Comparison of ENCODE assay signal across 9 cellular contexts in the genomic region with DNA sequence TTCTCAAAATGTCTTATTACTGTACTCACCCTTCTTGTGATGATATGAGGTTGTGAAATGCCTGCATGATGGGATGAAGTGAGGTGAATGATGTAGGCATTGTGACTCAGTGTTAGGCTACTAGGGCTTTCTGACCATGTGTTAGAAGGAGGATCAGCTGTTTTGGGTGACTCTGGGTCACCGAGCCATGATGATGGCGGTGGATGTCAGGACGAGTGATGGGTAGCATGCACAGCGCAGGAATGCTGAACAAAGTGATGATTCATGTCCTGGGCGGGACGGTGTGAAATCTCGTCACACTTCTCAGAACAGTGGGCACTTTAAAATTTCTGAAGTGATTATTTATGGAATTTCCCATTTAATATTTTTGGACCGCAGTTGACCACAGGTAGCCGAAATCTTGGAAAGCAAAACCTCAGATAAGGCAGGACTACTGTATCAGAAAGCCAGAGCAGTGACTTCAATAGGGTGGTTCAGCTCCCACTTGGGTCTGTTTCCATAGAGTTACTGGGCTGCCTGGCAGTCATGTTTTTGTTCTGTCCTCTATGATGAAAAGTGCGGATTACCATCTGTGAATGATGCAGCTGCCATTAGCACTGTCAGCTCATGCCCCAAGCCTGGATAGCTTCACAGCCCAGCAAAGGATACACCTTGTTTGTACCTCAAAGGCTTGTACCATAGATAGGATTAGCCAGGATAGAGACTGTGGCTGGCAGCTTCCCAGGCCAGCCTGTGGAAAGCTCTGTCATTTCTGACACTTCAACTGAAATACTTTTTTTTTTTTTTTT. TPM values are rescaled to one million over a fixed set of nuclear protein-coding genes. Genes with fewer than 3 reads are reported as not detected.
A peak's percentile ranks its signal among the peaks of the same experiment; 100 is the strongest.
DNase-seq lines count a peak whose midpoint lies in the region; ATAC-seq and TF ChIP-seq lines count a peak whose summit lies in the region.
"Had no signal": no experiment of that assay in that cellular context is flagged by ENCODE, and none has a peak within 500 bp of the region (broad histone marks: within the 10 kb centered on the region; RNA-seq: fewer than 3 reads in every experiment).

No MANE protein-coding gene starts in this region.

- POLR2A ChIA-PET in activated CD4-positive, alpha-beta T cell treated with anti-CD3 and anti-CD28 coated beads for 36 hours (lab: Charles Lee) = interaction anchor here (0.6 kb wide), 2 partner anchors 211 to 274 kb away, joined by 3 to 5 read pairs; no protein-coding TSS in a partner anchor

- peaks cover 25% of the 10 kb centered on the region for H3K4me1 Mint-ChIP-seq in HFFc6 (ENCODE audit: low read depth)
- peaks cover 56% of the 10 kb centered on the region for H3K4me1 Mint-ChIP-seq in activated CD4-positive, alpha-beta T cell treated with anti-CD3 and anti-CD28 coated beads for 36 hours

- H3K4me3 Mint-ChIP-seq in HFFc6 = peak overlapping the region; percentile 29; the same call in 1 of the 2 replicates
- H3K4me3 Mint-ChIP-seq in activated CD4-positive, alpha-beta T cell treated with anti-CD3 and anti-CD28 coated beads for 36 hours = no peak overlapping the region

- peaks cover 5% of the 10 kb centered on the region for H3K27me3 Mint-ChIP-seq in HFFc6 (ENCODE audit: insufficient read depth)
- H3K27me3 Mint-ChIP-seq in activated CD4-positive, alpha-beta T cell treated with anti-CD3 and anti-CD28 coated beads for 36 hours = no peaks in the 10 kb centered on the region

- DNase-seq in HFFc6 = peak; percentile 94
- DNase-seq in activated CD4-positive, alpha-beta T cell treated with anti-CD3 and anti-CD28 coated beads for 36 hours = peak; percentile 76
- DNase-seq in fibroblast of peridontal ligament (ENCODE audit: extremely low read depth) = peak; percentile 92
- peak in 2 of 3 experiments; percentile 52 to 54 for DNase-seq in stimulated activated CD4-positive, alpha-beta T cell treated with anti-CD3 and anti-CD28 coated beads, TNF-alpha, amount 100 ng/mL, for 24 hours (ENCODE audit: low read depth in 3 of 3)
- DNase-seq in Kasumi-1 (lab: John Stamatoyannopoulos, UW) = no peak
- no peak for DNase-seq in activated gamma-delta T cell (lab: John Stamatoyannopoulos, UW)
- DNase-seq: NCI-H2029 had no signal

- peak; percentile 83 for ATAC-seq in activated CD4-positive, alpha-beta T cell treated with anti-CD3 and anti-CD28 coated beads for 36 hours
- ATAC-seq in HG03460 (IDR thresholded peaks at IDR 0.05; ENCODE audit: unreplicated experiment) (no peak), GM18520 (IDR thresholded peaks at IDR 0.05; ENCODE audit: unreplicated experiment) (no peak)

- H3K36me3 Mint-ChIP-seq in HFFc6 (ENCODE audit: low read depth) = peaks cover 4% of the 10 kb centered on the region; the same call in 1 of the 2 replicates
- peaks cover 29% of the 10 kb centered on the region for H3K36me3 Mint-ChIP-seq in activated CD4-positive, alpha-beta T cell treated with anti-CD3 and anti-CD28 coated beads for 36 hours (ENCODE audit: low read depth)

- no peaks in the 10 kb centered on the region for H3K9me3 Mint-ChIP-seq in HFFc6
- H3K9me3 Mint-ChIP-seq in activated CD4-positive, alpha-beta T cell treated with anti-CD3 and anti-CD28 coated beads for 36 hours (ENCODE audit: low read depth) = no peaks in the 10 kb centered on the region

- intact Hi-C loops in activated CD4-positive, alpha-beta T cell treated with anti-CD3 and anti-CD28 coated beads for 36 hours (cut with DNase I, micrococcal nuclease) = loop anchor here (1.0 to 10.0 kb wide), 4 partner anchors 8 to 247 kb away; no protein-coding TSS in a partner anchor

- no peak for TF ChIP-seq CTCF in HFFc6 (IDR thresholded peaks at IDR 0.05)

- CTCF ChIA-PET in activated CD4-positive, alpha-beta T cell treated with anti-CD3 and anti-CD28 coated beads for 36 hours (lab: Charles Lee) = interaction anchor here (0.6 to 1.2 kb wide), 5 partner anchors 28 to 505 kb away, joined by 3 read pairs; partner anchors contain the start of gene PMVK

- H3K27ac Mint-ChIP-seq in HFFc6 = peak overlapping the region; percentile 74
- H3K27ac Mint-ChIP-seq in activated CD4-positive, alpha-beta T cell treated with anti-CD3 and anti-CD28 coated beads for 36 hours = peak overlapping the region; percentile 58

RNA-seq across cellular contexts. Expression of gene IL6R, which starts 26.6 kb away (rescaled TPM):
- total RNA-seq in HFFc6 (2021; fragmentation: NEBNext Ultra II Directional; extraction: Animal tissue kit (Norgen Biotek cat#: 25700)) = 1 to 10 TPM; 2.0 to 3.9 (median 2.3) TPM
- total RNA-seq in activated CD4-positive, alpha-beta T cell treated with anti-CD3 and anti-CD28 coated beads for 36 hours = 10 to 100 TPM; 13.1 to 14.0 TPM

Comparison
In these comparisons a context has a peak if more than half of its experiments do, and no peak if none do; other contexts are left out.
1. DNase-seq: peak in HFFc6 (single experiment), activated CD4-positive, alpha-beta T cell treated with anti-CD3 and anti-CD28 coated beads for 36 hours (single experiment), fibroblast of peridontal ligament (single experiment) and stimulated activated CD4-positive, alpha-beta T cell treated with anti-CD3 and anti-CD28 coated beads, TNF-alpha, amount 100 ng/mL, for 24 hours (2 of 3); none in Kasumi-1 (0 of 2) and activated gamma-delta T cell (single experiment).